Comparison of ENCODE assay signal across 1 cellular context in genomic region chr2:233867993-233868532, GRCh38.
TF ChIP-seq lines count a peak whose summit lies in the region.

Gene MSL3B, minus strand, starts transcription at chr2:233868386.

TF ChIP-seq in K562, 482 proteins besides CTCF, POLR2A, EP300 and RAD21 (continued from another document and continues in another):
- TF ChIP-seq ZBTB5 (IDR thresholded peaks at IDR 0.05): no peak
- TF ChIP-seq DIDO1 (tag; IDR thresholded peaks at IDR 0.05; ENCODE audit: low read depth): no peak
- no peak for TF ChIP-seq NR0B1 (IDR thresholded peaks at IDR 0.05; ENCODE audit: partially characterized antibody)
- TF ChIP-seq NCOA2 (IDR thresholded peaks at IDR 0.05; ENCODE audit: partially characterized antibody in 2 of 2): no peak
- TF ChIP-seq HNRNPL (IDR thresholded peaks at IDR 0.05; ENCODE audit: low read depth, low read length): no peak
- peak; percentile 38 for TF ChIP-seq USF1 (CRISPR knock-in tag; IDR thresholded peaks at IDR 0.05)
- no peak for TF ChIP-seq GATA2 (CRISPR knock-in tag; IDR thresholded peaks at IDR 0.05)
- no peak for TF ChIP-seq CEBPG (CRISPR knock-in tag; IDR thresholded peaks at IDR 0.05)
- no peak for TF ChIP-seq CEBPG (tag; conservative IDR thresholded peaks at IDR 0.05 in 1 of 2, IDR thresholded peaks at IDR 0.05 in 1 of 2)
- TF ChIP-seq HMGN3 (IDR thresholded peaks at IDR 0.05; ENCODE audit: borderline replicate concordance, extremely low read depth, insufficient read length, low read depth, low read length): no peak
- no peak for TF ChIP-seq ETS1 (conservative IDR thresholded peaks at IDR 0.05; ENCODE audit: control insufficient read depth, low read depth, low read length)
- TF ChIP-seq BCOR (IDR thresholded peaks at IDR 0.05): no peak
- no peak for TF ChIP-seq SMARCA5 (IDR thresholded peaks at IDR 0.05)
- TF ChIP-seq MCM5 (IDR thresholded peaks at IDR 0.05; ENCODE audit: low read depth): no peak
- TF ChIP-seq ZFX (CRISPR knock-in tag; IDR thresholded peaks at IDR 0.05): peak; percentile 76
- no peak for TF ChIP-seq ZFP30 (CRISPR knock-in tag; IDR thresholded peaks at IDR 0.05; ENCODE audit: borderline replicate concordance)
- no peak for TF ChIP-seq ZNF280B (CRISPR knock-in tag; IDR thresholded peaks at IDR 0.05)
- no peak for TF ChIP-seq FOXA3 (CRISPR knock-in tag; conservative IDR thresholded peaks at IDR 0.05 in 1 of 2, IDR thresholded peaks at IDR 0.05 in 1 of 2)
- TF ChIP-seq FOS (IDR thresholded peaks at IDR 0.05; ENCODE audit: extremely low read depth, insufficient read length): no peak
- no peak for TF ChIP-seq CSDE1 (IDR thresholded peaks at IDR 0.05)
- TF ChIP-seq E4F1 (CRISPR knock-in tag; IDR thresholded peaks at IDR 0.05; ENCODE audit: borderline replicate concordance): no peak
- TF ChIP-seq ZNF75A (CRISPR knock-in tag; IDR thresholded peaks at IDR 0.05): no peak
- no peak for TF ChIP-seq GTF3C2 (IDR thresholded peaks at IDR 0.05; ENCODE audit: borderline replicate concordance, extremely low read depth, insufficient read length)
- no peak for TF ChIP-seq BRD9 (IDR thresholded peaks at IDR 0.05; ENCODE audit: low read depth, partially characterized antibody)
- TF ChIP-seq BRCA1 (IDR thresholded peaks at IDR 0.05): no peak
- no peak for TF ChIP-seq BRCA1 (CRISPR knock-in tag; IDR thresholded peaks at IDR 0.05)
- no peak for TF ChIP-seq KLF16 (IDR thresholded peaks at IDR 0.05)
- no peak for TF ChIP-seq MECOM (CRISPR knock-in tag; IDR thresholded peaks at IDR 0.05)
- TF ChIP-seq HDAC2 (IDR thresholded peaks at IDR 0.05): no peak
- no peak for TF ChIP-seq HIVEP1 (CRISPR knock-in tag; IDR thresholded peaks at IDR 0.05)
- peak; percentile 56; the same call in 1 of the 2 replicates for TF ChIP-seq CREB3 (tag; conservative IDR thresholded peaks at IDR 0.05; ENCODE audit: low read depth)
- peak; percentile 97 for TF ChIP-seq MGA (IDR thresholded peaks at IDR 0.05)
- TF ChIP-seq ZNF124 (CRISPR knock-in tag; IDR thresholded peaks at IDR 0.05): no peak
- no peak for TF ChIP-seq DACH1 (IDR thresholded peaks at IDR 0.05; ENCODE audit: partially characterized antibody)
